Comparison of ENCODE assay signal across 1 cellular context in the genomic region with DNA sequence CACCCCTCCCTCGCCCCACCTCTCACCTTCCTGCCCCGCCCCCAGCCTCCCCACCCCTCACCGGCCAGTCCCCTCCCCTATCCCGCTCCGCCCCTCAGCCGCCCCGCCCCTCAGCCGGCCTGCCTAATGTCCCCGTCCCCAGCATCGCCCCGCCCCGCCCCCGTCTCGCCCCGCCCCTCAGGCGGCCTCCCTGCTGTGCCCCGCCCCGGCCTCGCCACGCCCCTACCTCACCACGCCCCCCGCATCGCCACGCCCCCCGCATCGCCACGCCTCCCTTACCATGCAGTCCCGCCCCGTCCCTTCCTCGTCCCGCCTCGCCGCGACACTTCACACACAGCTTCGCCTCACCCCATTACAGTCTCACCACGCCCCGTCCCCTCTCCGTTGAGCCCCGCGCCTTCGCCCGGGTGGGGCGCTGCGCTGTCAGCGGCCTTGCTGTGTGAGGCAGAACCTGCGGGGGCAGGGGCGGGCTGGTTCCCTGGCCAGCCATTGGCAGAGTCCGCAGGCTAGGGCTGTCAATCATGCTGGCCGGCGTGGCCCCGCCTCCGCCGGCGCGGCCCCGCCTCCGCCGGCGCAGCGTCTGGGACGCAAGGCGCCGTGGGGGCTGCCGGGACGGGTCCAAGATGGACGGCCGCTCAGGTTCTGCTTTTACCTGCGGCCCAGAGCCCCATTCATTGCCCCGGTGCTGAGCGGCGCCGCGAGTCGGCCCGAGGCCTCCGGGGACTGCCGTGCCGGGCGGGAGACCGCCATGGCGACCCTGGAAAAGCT.
TF ChIP-seq lines count a peak whose summit lies in the region.

A gene (plus strand): TSS at position 604 of the 768 bp plus-strand sequence. CDS start 145 bp downstream, at position 749.
A gene (minus strand): TSS at position 461 of the 768 bp plus-strand sequence.

TF ChIP-seq in K562, 482 proteins besides CTCF, POLR2A, EP300 and RAD21 (continued from another document and continues in another):
- TF ChIP-seq, protein P1, sequence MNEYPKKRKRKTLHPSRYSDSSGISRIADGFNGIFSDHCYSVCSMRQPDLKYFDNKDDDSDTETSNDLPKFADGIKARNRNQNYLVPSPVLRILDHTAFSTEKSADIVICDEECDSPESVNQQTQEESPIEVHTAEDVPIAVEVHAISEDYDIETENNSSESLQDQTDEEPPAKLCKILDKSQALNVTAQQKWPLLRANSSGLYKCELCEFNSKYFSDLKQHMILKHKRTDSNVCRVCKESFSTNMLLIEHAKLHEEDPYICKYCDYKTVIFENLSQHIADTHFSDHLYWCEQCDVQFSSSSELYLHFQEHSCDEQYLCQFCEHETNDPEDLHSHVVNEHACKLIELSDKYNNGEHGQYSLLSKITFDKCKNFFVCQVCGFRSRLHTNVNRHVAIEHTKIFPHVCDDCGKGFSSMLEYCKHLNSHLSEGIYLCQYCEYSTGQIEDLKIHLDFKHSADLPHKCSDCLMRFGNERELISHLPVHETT (CRISPR knock-in tag; conservative IDR thresholded peaks at IDR 0.05 in 1 of 2, IDR thresholded peaks at IDR 0.05 in 1 of 2): no peak
- no peak for TF ChIP-seq XRCC3 (IDR thresholded peaks at IDR 0.05)
- TF ChIP-seq RBBP5 (IDR thresholded peaks at IDR 0.05; ENCODE audit: borderline replicate concordance, insufficient read depth, low read length, poor library complexity, severe bottlenecking): peak; percentile 69
- TF ChIP-seq PHF8 (IDR thresholded peaks at IDR 0.05; ENCODE audit: borderline replicate concordance, low read length): peak; percentile 83; the same call in 1 of the 2 replicates
- TF ChIP-seq U2AF2 (optimal IDR thresholded peaks at IDR 0.05; ENCODE audit: low read depth, low read length): no peak
- no peak for TF ChIP-seq MCM2 (IDR thresholded peaks at IDR 0.05; ENCODE audit: low read depth)
- TF ChIP-seq ZNF134 (CRISPR knock-in tag; conservative IDR thresholded peaks at IDR 0.05): no peak
- peak; percentile 95 for TF ChIP-seq SP1 (CRISPR knock-in tag; IDR thresholded peaks at IDR 0.05)
- TF ChIP-seq, protein P2, sequence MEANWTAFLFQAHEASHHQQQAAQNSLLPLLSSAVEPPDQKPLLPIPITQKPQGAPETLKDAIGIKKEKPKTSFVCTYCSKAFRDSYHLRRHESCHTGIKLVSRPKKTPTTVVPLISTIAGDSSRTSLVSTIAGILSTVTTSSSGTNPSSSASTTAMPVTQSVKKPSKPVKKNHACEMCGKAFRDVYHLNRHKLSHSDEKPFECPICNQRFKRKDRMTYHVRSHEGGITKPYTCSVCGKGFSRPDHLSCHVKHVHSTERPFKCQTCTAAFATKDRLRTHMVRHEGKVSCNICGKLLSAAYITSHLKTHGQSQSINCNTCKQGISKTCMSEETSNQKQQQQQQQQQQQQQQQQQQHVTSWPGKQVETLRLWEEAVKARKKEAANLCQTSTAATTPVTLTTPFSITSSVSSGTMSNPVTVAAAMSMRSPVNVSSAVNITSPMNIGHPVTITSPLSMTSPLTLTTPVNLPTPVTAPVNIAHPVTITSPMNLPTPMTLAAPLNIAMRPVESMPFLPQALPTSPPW (CRISPR knock-in tag; IDR thresholded peaks at IDR 0.05): peak; percentile 69
- no peak for TF ChIP-seq SLC30A9 (CRISPR knock-in tag; IDR thresholded peaks at IDR 0.05)
- no peak for TF ChIP-seq RHOXF2B (CRISPR knock-in tag; conservative IDR thresholded peaks at IDR 0.05)
- TF ChIP-seq, protein P3, sequence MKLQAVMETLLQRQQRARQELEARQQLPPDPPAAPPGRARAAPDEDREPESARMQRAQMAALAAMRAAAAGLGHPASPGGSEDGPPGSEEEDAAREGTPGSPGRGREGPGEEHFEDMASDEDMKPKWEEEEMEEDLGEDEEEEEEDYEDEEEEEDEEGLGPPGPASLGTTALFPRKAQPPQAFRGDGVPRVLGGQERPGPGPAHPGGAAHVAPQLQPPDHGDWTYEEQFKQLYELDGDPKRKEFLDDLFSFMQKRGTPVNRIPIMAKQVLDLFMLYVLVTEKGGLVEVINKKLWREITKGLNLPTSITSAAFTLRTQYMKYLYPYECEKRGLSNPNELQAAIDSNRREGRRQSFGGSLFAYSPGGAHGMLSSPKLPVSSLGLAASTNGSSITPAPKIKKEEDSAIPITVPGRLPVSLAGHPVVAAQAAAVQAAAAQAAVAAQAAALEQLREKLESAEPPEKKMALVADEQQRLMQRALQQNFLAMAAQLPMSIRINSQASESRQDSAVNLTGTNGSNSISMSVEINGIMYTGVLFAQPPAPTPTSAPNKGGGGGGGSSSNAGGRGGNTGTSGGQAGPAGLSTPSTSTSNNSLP (IDR thresholded peaks at IDR 0.05; ENCODE audit: borderline replicate concordance, low read depth, low read length): no peak
- TF ChIP-seq RBM25 (IDR thresholded peaks at IDR 0.05; ENCODE audit: low read depth, low read length, severe bottlenecking): peak; percentile 98
- no peak for TF ChIP-seq PYGO2 (tag; IDR thresholded peaks at IDR 0.05)
- no peak for TF ChIP-seq MCM7 (IDR thresholded peaks at IDR 0.05)
- TF ChIP-seq BRD4 (IDR thresholded peaks at IDR 0.05): no peak
- no peak for TF ChIP-seq ARID1B (IDR thresholded peaks at IDR 0.05)
- TF ChIP-seq, protein P4, sequence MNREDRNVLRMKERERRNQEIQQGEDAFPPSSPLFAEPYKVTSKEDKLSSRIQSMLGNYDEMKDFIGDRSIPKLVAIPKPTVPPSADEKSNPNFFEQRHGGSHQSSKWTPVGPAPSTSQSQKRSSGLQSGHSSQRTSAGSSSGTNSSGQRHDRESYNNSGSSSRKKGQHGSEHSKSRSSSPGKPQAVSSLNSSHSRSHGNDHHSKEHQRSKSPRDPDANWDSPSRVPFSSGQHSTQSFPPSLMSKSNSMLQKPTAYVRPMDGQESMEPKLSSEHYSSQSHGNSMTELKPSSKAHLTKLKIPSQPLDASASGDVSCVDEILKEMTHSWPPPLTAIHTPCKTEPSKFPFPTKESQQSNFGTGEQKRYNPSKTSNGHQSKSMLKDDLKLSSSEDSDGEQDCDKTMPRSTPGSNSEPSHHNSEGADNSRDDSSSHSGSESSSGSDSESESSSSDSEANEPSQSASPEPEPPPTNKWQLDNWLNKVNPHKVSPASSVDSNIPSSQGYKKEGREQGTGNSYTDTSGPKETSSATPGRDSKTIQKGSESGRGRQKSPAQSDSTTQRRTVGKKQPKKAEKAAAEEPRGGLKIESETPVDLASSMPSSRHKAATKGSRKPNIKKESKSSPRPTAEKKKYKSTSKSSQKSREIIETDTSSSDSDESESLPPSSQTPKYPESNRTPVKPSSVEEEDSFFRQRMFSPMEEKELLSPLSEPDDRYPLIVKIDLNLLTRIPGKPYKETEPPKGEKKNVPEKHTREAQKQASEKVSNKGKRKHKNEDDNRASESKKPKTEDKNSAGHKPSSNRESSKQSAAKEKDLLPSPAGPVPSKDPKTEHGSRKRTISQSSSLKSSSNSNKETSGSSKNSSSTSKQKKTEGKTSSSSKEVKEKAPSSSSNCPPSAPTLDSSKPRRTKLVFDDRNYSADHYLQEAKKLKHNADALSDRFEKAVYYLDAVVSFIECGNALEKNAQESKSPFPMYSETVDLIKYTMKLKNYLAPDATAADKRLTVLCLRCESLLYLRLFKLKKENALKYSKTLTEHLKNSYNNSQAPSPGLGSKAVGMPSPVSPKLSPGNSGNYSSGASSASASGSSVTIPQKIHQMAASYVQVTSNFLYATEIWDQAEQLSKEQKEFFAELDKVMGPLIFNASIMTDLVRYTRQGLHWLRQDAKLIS (CRISPR knock-in tag; IDR thresholded peaks at IDR 0.05): no peak
- TF ChIP-seq POLR2G (IDR thresholded peaks at IDR 0.05; ENCODE audit: low read depth, low read length): peak; percentile 91
- TF ChIP-seq, protein P5, sequence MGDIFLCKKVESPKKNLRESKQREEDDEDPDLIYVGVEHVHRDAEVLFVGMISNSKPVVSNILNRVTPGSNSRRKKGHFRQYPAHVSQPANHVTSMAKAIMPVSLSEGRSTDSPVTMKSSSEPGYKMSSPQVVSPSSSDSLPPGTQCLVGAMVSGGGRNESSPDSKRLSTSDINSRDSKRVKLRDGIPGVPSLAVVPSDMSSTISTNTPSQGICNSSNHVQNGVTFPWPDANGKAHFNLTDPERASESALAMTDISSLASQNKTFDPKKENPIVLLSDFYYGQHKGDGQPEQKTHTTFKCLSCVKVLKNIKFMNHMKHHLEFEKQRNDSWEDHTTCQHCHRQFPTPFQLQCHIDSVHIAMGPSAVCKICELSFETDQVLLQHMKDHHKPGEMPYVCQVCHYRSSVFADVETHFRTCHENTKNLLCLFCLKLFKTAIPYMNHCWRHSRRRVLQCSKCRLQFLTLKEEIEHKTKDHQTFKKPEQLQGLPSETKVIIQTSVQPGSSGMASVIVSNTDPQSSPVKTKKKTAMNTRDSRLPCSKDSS (IDR thresholded peaks at IDR 0.05; ENCODE audit: low read depth, partially characterized antibody): no peak
- peak; percentile 31; the same call in 1 of the 2 replicates for TF ChIP-seq MYC (IDR thresholded peaks at IDR 0.05; ENCODE audit: low read depth, low read length)
- no peak for TF ChIP-seq MYC (CRISPR knock-in tag; IDR thresholded peaks at IDR 0.05; ENCODE audit: borderline replicate concordance, low read depth)
- no peak for TF ChIP-seq YBX1 (IDR thresholded peaks at IDR 0.05)
- TF ChIP-seq, protein P6, sequence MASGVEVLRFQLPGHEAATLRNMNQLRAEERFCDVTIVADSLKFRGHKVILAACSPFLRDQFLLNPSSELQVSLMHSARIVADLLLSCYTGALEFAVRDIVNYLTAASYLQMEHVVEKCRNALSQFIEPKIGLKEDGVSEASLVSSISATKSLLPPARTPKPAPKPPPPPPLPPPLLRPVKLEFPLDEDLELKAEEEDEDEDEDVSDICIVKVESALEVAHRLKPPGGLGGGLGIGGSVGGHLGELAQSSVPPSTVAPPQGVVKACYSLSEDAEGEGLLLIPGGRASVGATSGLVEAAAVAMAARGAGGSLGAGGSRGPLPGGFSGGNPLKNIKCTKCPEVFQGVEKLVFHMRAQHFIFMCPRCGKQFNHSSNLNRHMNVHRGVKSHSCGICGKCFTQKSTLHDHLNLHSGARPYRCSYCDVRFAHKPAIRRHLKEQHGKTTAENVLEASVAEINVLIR (CRISPR knock-in tag; IDR thresholded peaks at IDR 0.05): peak; percentile 51; the same call in 1 of the 2 replicates
- TF ChIP-seq CEBPG (CRISPR knock-in tag; IDR thresholded peaks at IDR 0.05): no peak
- TF ChIP-seq CEBPG (tag; conservative IDR thresholded peaks at IDR 0.05 in 1 of 2, IDR thresholded peaks at IDR 0.05 in 1 of 2): no peak
- TF ChIP-seq PHB (CRISPR knock-in tag; IDR thresholded peaks at IDR 0.05): no peak
- no peak for TF ChIP-seq TAF9B (IDR thresholded peaks at IDR 0.05; ENCODE audit: partially characterized antibody)
- no peak for TF ChIP-seq FOXP1 (CRISPR knock-in tag; IDR thresholded peaks at IDR 0.05)
- no peak for TF ChIP-seq HOXB6 (CRISPR knock-in tag; IDR thresholded peaks at IDR 0.05; ENCODE audit: borderline replicate concordance)
- peak; percentile 57 for TF ChIP-seq CHD2 (IDR thresholded peaks at IDR 0.05; ENCODE audit: low read depth, low read length)
- TF ChIP-seq DPF2 (IDR thresholded peaks at IDR 0.05): no peak
- TF ChIP-seq, protein P7, sequence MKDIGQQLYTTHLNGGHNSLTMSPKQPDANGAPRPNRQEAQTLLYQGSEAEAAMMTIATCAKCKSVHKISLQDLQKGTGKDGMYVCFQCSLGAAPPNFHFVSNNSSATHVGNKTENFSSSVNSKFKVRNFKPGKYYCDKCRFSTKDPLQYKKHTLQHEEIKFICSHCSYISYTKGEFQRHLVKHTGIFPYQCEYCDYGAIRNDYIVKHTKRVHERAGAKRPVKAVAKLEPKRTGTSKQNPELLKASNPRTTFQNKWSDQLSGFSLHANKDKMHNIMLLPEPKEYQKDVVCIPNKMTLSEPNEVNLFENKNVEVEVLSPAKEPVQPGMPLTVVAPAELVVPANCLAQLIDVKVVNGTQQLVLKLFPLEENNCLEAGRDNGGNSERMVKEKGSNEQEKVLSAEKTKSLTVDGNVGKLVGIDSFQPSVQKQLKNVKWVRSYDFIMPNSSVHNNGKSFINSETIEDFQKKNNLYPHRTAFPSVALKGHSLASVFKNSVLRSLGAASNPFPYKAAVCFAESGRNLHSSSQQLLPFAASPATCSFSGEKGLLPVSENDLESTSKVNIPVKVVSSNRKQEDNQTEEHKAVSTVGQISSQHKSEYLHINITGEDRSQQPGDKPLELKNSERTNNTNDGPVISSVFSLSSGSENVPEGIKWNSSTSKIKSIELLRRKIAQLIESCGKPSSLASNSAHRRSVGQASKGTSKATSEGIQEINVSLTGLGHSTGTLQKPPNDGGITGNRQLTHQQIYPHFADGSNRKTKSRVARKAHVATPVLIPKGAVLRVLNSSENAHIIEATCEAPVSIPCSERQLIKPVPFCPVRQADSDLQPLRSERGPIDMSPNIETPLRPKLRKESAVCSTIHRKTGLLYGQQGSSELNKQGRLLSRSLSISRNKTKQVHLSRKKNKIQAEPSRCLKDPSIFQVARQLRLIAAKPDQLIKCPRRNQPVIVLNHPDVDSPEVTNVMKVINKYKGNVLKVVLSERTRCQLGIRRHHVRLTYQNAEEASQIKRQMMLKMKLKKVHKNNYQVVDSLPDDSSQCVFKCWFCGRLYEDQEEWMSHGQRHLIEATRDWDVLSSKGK (CRISPR knock-in tag; IDR thresholded peaks at IDR 0.05): no peak
- TF ChIP-seq, protein P8, sequence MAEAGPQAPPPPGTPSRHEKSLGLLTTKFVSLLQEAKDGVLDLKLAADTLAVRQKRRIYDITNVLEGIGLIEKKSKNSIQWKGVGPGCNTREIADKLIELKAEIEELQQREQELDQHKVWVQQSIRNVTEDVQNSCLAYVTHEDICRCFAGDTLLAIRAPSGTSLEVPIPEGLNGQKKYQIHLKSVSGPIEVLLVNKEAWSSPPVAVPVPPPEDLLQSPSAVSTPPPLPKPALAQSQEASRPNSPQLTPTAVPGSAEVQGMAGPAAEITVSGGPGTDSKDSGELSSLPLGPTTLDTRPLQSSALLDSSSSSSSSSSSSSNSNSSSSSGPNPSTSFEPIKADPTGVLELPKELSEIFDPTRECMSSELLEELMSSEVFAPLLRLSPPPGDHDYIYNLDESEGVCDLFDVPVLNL (CRISPR knock-in tag; IDR thresholded peaks at IDR 0.05; ENCODE audit: low read depth): 0 out of 2 replicates have a peak, but pooled peaks have one; percentile 35
- TF ChIP-seq, protein P9, sequence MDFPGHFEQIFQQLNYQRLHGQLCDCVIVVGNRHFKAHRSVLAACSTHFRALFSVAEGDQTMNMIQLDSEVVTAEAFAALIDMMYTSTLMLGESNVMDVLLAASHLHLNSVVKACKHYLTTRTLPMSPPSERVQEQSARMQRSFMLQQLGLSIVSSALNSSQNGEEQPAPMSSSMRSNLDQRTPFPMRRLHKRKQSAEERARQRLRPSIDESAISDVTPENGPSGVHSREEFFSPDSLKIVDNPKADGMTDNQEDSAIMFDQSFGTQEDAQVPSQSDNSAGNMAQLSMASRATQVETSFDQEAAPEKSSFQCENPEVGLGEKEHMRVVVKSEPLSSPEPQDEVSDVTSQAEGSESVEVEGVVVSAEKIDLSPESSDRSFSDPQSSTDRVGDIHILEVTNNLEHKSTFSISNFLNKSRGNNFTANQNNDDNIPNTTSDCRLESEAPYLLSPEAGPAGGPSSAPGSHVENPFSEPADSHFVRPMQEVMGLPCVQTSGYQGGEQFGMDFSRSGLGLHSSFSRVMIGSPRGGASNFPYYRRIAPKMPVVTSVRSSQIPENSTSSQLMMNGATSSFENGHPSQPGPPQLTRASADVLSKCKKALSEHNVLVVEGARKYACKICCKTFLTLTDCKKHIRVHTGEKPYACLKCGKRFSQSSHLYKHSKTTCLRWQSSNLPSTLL (IDR thresholded peaks at IDR 0.05): no peak
- no peak for TF ChIP-seq ZNF507 (tag; conservative IDR thresholded peaks at IDR 0.05)
- TF ChIP-seq ZNF668 (CRISPR knock-in tag; IDR thresholded peaks at IDR 0.05): no peak
- no peak for TF ChIP-seq ZBTB8A (IDR thresholded peaks at IDR 0.05; ENCODE audit: partially characterized antibody)
